Comparison of ENCODE assay signal across 19 cellular contexts in the genomic region with DNA sequence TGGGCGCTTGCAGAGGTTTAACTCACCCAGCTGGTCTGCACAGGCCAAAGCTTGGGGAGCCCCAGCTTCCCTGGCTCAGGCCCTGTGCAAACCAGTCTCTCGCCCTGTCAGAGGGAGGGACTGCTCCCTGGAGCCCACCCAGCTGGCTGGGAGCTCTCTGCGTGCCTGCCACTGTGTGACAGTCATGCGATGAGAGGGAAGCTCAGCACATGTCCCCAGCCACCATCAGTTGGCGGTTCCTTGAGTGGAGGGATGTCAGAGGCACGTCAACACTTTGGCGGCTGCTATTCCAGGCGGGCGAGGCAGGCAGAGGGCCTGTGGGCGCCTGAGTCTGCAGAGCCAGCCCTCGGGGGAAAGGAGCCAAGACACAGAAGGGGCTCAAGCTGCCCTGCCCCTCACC.
DNase-seq lines count a peak whose midpoint lies in the region; ATAC-seq and TF ChIP-seq lines count a peak whose summit lies in the region.
"Had no signal": no experiment of that assay in that cellular context is flagged by ENCODE, and none has a peak within 500 bp of the region (broad histone marks: within the 10 kb centered on the region; RNA-seq: fewer than 3 reads in every experiment).

No MANE protein-coding gene starts in this region.

- peaks cover 39% of the 10 kb centered on the region for H3K27me3 ChIP-seq in left ventricle myocardium inferior (ENCODE audit: low read depth)
- H3K27me3 ChIP-seq in prostate gland (replicated peaks; ENCODE audit: insufficient read depth): peaks cover 2% of the 10 kb centered on the region

- 54% methylated on average over 11 of the region's 11 CpGs for WGBS in prostate gland

- no peaks in the 10 kb centered on the region for H3K9me3 Mint-ChIP-seq in activated T-cell treated with anti-CD3 and anti-CD28 coated beads, Interleukin-2, amount 50 U/mL, for 24 hours
- H3K9me3 Mint-ChIP-seq: CD4-positive, alpha-beta memory T cell; HFFc6 had no signal

- H3K4me3 ChIP-seq in left ventricle myocardium inferior (no peak overlapping the region), prostate gland (no peak overlapping the region)

- H3K27me3 Mint-ChIP-seq in activated T-cell treated with anti-CD3 and anti-CD28 coated beads, Interleukin-2, amount 50 U/mL, for 24 hours: peaks cover 25% of the 10 kb centered on the region

- TF ChIP-seq CTCF in left ventricle myocardium inferior (IDR thresholded peaks at IDR 0.05; ENCODE audit: borderline replicate concordance) (no peak), prostate gland (IDR thresholded peaks at IDR 0.05) (no peak)

- ATAC-seq in esophagus mucosa: peak; percentile 22
- ATAC-seq in GM18511 (IDR thresholded peaks at IDR 0.05; ENCODE audit: unreplicated experiment): no peak

- H3K36me3 ChIP-seq in left ventricle myocardium inferior (no peaks in the 10 kb centered on the region), prostate gland (no peaks in the 10 kb centered on the region)

- peak overlapping the region; percentile 2 for H3K27ac ChIP-seq in left ventricle myocardium inferior (replicated peaks)
- no peak overlapping the region for H3K27ac ChIP-seq in prostate gland

- peaks cover 25% of the 10 kb centered on the region for H3K4me1 Mint-ChIP-seq in activated T-cell treated with anti-CD3 and anti-CD28 coated beads, Interleukin-2, amount 50 U/mL, for 24 hours (ENCODE audit: low read depth)

- TF ChIP-seq POLR2A in prostate gland (IDR thresholded peaks at IDR 0.05): no peak

- H3K36me3 Mint-ChIP-seq in activated T-cell treated with anti-CD3 and anti-CD28 coated beads, Interleukin-2, amount 50 U/mL, for 24 hours (ENCODE audit: low read depth): no peaks in the 10 kb centered on the region
- H3K36me3 Mint-ChIP-seq: CD4-positive, alpha-beta memory T cell had no signal

- DNase-seq in activated T-cell treated with anti-CD3 and anti-CD28 coated beads, Interleukin-2, amount 50 U/mL, for 24 hours: peak; percentile 25
- no peak for DNase-seq in activated T-cell treated with anti-CD3 and anti-CD28 coated beads, Interleukin-2, amount 50 U/mL, for 1 hour
- peak; percentile 82 for DNase-seq in left ventricle myocardium inferior
- peak; percentile 56 for DNase-seq in prostate gland (ENCODE audit: low spot score)
- DNase-seq in NCI-H2196 (lab: John Stamatoyannopoulos, UW; ENCODE audit: unreplicated experiment): no peak
- DNase-seq in medulla oblongata (ENCODE audit: extremely low spot score): no peak
- DNase-seq: 8988T; CD4-positive, alpha-beta memory T cell; DMS79; HFFc6; KG1; NCI-H146; NCI-H2081 treated with DMSO at 0.1 percent for 48 hours; NCI-H345; NCI-H526; NK-92 treated with Interleukin-12 subunit alpha and Interleukin-12 subunit beta, amount 100 ng/mL, for 24 hours; RPMI8226 had no signal

- intact Hi-C loops in left ventricle myocardium inferior (cut with micrococcal nuclease): no loop called here
- intact Hi-C loops in prostate gland (cut with DNase I): no loop called here

- H3K9me3 ChIP-seq in left ventricle myocardium inferior (replicated peaks) (no peaks in the 10 kb centered on the region), prostate gland (no peaks in the 10 kb centered on the region)

- H3K27ac Mint-ChIP-seq in activated T-cell treated with anti-CD3 and anti-CD28 coated beads, Interleukin-2, amount 50 U/mL, for 24 hours: no peak overlapping the region
- H3K27ac Mint-ChIP-seq: CD4-positive, alpha-beta memory T cell; HFFc6 had no signal

- no peak overlapping the region for H3K4me3 Mint-ChIP-seq in activated T-cell treated with anti-CD3 and anti-CD28 coated beads, Interleukin-2, amount 50 U/mL, for 24 hours
- H3K4me3 Mint-ChIP-seq: CD4-positive, alpha-beta memory T cell; HFFc6 had no signal

- H3K4me1 ChIP-seq in left ventricle myocardium inferior: peaks cover 46% of the 10 kb centered on the region
- H3K4me1 ChIP-seq in prostate gland (replicated peaks): no peaks in the 10 kb centered on the region

Comparison
In these comparisons a context has a peak if more than half of its experiments do, and no peak if none do; other contexts are left out.
1. DNase-seq: peak in activated T-cell treated with anti-CD3 and anti-CD28 coated beads, Interleukin-2, amount 50 U/mL, for 24 hours (single experiment), left ventricle myocardium inferior (single experiment) and prostate gland (single experiment); none in activated T-cell treated with anti-CD3 and anti-CD28 coated beads, Interleukin-2, amount 50 U/mL, for 1 hour (single experiment), NCI-H2196 (single experiment) and medulla oblongata (single experiment).